In genomic region chr2:43402002-43402401, GRCh38 we compare ENCODE assay signal across 9 cellular contexts.
A peak's percentile ranks its signal among the peaks of the same experiment; 100 is the strongest.
DNase-seq lines count a peak whose midpoint lies in the region; ATAC-seq and TF ChIP-seq lines count a peak whose summit lies in the region.
"Had no signal": no experiment of that assay in that cellular context is flagged by ENCODE, and none has a peak within 500 bp of the region (broad histone marks: within the 10 kb centered on the region; RNA-seq: fewer than 3 reads in every experiment).

No MANE protein-coding gene starts in this region.

- TF ChIP-seq POLR2A in body of pancreas (IDR thresholded peaks at IDR 0.05): no peak

- H3K36me3 ChIP-seq in GM23248 (ENCODE audit: low read depth) (no peaks in the 10 kb centered on the region), body of pancreas (replicated peaks in 1 of 2; ENCODE audit: insufficient read depth in 1 of 2, low read depth in 2 of 2) (peaks cover 0 to 1% of the 10 kb centered on the region in 2 donors), HAP-1 (replicated peaks) (no peaks in the 10 kb centered on the region)
- H3K36me3 ChIP-seq: SJCRH30 had no signal

- no peak for TF ChIP-seq CTCF in body of pancreas (IDR thresholded peaks at IDR 0.05)

- H3K27me3 ChIP-seq in GM23248 (replicated peaks; ENCODE audit: insufficient read depth) (no peaks in the 10 kb centered on the region), body of pancreas (no peaks in the 10 kb centered on the region), HAP-1 (ENCODE audit: low read depth) (no peaks in the 10 kb centered on the region)
- H3K27me3 ChIP-seq: SJCRH30 had no signal

- no peaks in the 10 kb centered on the region for H4K20me1 ChIP-seq in GM23248 (ENCODE audit: insufficient read depth)

- in situ Hi-C loops in GM23248 (cut with MboI): no loop called here
- in situ Hi-C loops in HAP-1 (cut with MboI; ENCODE audit: low sequenced_read_pairs): no loop called here

- intact Hi-C loops in body of pancreas (cut with DNase I): no loop called here

- no peak overlapping the region for H3K4me2 ChIP-seq in GM23248 (ENCODE audit: unreplicated experiment)

- DNase-seq in stimulated activated CD4-positive, alpha-beta T cell treated with anti-CD3 and anti-CD28 coated beads, Interleukin-1b, Interleukin-23, amount 100 ng/mL, for 48 hours: peak; percentile 52
- DNase-seq in GM23248 (no peak), body of pancreas (no peak), nucleus accumbens (lab: John Stamatoyannopoulos, UW) (no peak), HAP-1 (ENCODE audit: low spot score in 2 of 2) (no peak)
- DNase-seq: SJCRH30 had no signal

- 94% methylated on average over 5 of the region's 5 CpGs for WGBS in GM23248 (ENCODE audit: low coverage in 1 of 2, low lambda C conversion rate in 2 of 2, missing lambda C conversion rate in 2 of 2), 2 experiments
- WGBS in body of pancreas, 2 donors: 69 to 92% methylated on average over 5 of the region's 5 CpGs

- no peak overlapping the region for H3K9ac ChIP-seq in GM23248

- ATAC-seq in GM19023 (IDR thresholded peaks at IDR 0.05; ENCODE audit: unreplicated experiment) (peak; percentile 95), GM21723 (IDR thresholded peaks at IDR 0.05; ENCODE audit: unreplicated experiment) (peak; percentile 85), HG03565 (IDR thresholded peaks at IDR 0.05; ENCODE audit: unreplicated experiment) (peak; percentile 73), body of pancreas (no peak)

- H3K79me2 ChIP-seq in GM23248 (ENCODE audit: insufficient read depth): no peaks in the 10 kb centered on the region

- H3K4me3 ChIP-seq in GM23248: no peak overlapping the region
- no peak overlapping the region for H3K4me3 ChIP-seq in body of pancreas
- H3K4me3 ChIP-seq in HAP-1: no peak overlapping the region
- H3K4me3 ChIP-seq: SJCRH30 had no signal

- H3F3A ChIP-seq in GM23248 (ENCODE audit: insufficient read depth): peaks cover 10% of the 10 kb centered on the region

- H3K4me1 ChIP-seq in GM23248 (ENCODE audit: insufficient read depth) (peaks cover 10% of the 10 kb centered on the region), body of pancreas (no peaks in the 10 kb centered on the region), HAP-1 (peaks cover 4% of the 10 kb centered on the region; the same call in 1 of the 2 replicates)

- H3K9me2 ChIP-seq in GM23248 (ENCODE audit: insufficient read depth): no peaks in the 10 kb centered on the region

- H2AFZ ChIP-seq in GM23248: no peak overlapping the region

- no peak overlapping the region for H3K27ac ChIP-seq in GM23248
- H3K27ac ChIP-seq in body of pancreas: no peak overlapping the region
- H3K27ac ChIP-seq: SJCRH30 had no signal

- no peaks in the 10 kb centered on the region for H3K9me3 ChIP-seq in GM23248 (ENCODE audit: low read depth)
- H3K9me3 ChIP-seq in body of pancreas: no peaks in the 10 kb centered on the region
- H3K9me3 ChIP-seq in HAP-1: no peaks in the 10 kb centered on the region
- H3K9me3 ChIP-seq: SJCRH30 had no signal
